2 cellular contexts compared by ENCODE assay signal in the genomic region with DNA sequence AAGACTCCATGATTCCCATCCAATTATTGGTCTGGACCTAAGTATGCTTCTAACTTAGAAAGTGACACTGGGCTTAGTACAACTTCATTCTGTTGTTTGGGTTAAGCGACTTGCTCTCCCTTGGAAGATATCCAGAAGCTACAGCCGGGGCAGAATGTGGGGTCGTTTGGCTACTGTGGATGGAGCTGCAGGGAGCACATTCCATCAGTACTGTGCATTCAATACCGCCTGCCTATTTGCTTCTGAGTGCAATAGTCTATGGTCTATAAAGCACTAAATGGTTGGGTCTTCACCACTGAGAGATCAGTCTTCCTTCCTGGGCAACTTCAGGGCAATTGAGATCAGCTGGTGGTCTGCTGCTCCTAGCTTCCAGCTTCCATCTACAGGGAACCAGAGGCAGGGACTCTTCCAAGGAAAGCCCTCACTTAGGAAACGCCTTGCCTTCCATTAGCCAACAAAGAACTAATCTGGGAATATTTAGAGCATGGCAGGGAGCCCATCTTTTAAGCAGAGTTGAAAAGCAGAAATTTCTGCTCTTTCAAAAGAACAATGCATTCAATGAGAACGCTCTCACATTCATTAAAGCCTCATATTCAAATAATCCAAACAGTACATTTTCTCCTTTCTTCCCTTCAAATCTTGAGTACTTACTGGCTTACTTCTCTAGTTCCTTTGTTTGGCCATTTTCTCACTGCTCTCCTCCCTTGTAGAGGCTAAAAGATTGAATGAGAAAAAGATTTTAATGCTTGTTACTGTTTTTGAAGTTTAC.
TF ChIP-seq lines count a peak whose summit lies in the region.

No MANE protein-coding gene starts in this region.

TF ChIP-seq in H1, 55 proteins besides CTCF, POLR2A, EP300 and RAD21 (continued from another document):
- TF ChIP-seq SRF (IDR thresholded peaks at IDR 0.05; ENCODE audit: low read depth, low read length) (no peak), SIN3A (conservative IDR thresholded peaks at IDR 0.05 in 1 of 2, IDR thresholded peaks at IDR 0.05 in 1 of 2; ENCODE audit: low read depth in 1 of 2, low read length in 2 of 2) (no peak), NANOG (IDR thresholded peaks at IDR 0.05; ENCODE audit: insufficient read depth, low read depth, low read length, poor library complexity, severe bottlenecking) (no peak)
TF ChIP-seq in H1: peak in this region for 0.

TF ChIP-seq in neural cell, 6 proteins besides CTCF, POLR2A, EP300 and RAD21:
- TF ChIP-seq, protein P1, sequence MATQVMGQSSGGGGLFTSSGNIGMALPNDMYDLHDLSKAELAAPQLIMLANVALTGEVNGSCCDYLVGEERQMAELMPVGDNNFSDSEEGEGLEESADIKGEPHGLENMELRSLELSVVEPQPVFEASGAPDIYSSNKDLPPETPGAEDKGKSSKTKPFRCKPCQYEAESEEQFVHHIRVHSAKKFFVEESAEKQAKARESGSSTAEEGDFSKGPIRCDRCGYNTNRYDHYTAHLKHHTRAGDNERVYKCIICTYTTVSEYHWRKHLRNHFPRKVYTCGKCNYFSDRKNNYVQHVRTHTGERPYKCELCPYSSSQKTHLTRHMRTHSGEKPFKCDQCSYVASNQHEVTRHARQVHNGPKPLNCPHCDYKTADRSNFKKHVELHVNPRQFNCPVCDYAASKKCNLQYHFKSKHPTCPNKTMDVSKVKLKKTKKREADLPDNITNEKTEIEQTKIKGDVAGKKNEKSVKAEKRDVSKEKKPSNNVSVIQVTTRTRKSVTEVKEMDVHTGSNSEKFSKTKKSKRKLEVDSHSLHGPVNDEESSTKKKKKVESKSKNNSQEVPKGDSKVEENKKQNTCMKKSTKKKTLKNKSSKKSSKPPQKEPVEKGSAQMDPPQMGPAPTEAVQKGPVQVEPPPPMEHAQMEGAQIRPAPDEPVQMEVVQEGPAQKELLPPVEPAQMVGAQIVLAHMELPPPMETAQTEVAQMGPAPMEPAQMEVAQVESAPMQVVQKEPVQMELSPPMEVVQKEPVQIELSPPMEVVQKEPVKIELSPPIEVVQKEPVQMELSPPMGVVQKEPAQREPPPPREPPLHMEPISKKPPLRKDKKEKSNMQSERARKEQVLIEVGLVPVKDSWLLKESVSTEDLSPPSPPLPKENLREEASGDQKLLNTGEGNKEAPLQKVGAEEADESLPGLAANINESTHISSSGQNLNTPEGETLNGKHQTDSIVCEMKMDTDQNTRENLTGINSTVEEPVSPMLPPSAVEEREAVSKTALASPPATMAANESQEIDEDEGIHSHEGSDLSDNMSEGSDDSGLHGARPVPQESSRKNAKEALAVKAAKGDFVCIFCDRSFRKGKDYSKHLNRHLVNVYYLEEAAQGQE (IDR thresholded peaks at IDR 0.05; ENCODE audit: borderline replicate concordance): peak; percentile 76
- no peak for TF ChIP-seq TAF1 (IDR thresholded peaks at IDR 0.05; ENCODE audit: low read depth)
- TF ChIP-seq MXI1 (conservative IDR thresholded peaks at IDR 0.05; ENCODE audit: poor library complexity, severe bottlenecking): no peak
